In the genomic region with DNA sequence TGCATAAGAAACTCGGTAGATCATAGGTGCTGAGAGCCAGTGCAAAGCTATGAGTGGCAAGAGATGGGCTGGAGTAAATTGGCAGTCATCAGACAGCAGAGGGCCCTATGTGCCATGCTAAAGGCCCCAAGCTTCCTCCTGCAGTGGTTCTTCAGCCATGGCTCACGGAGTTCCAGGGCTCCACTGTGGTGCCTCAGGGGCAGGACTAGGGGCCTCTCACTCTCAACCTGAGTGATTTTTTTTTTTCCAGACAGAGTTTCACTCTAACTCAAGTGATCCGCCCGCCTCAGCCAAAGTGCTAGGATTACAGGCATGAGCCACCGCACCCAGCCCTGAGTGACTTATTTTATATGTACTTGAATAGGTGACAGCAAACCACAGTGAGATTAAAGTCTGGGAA, we compare ENCODE assay signal across 9 cellular contexts. TPM values are rescaled to one million over a fixed set of nuclear protein-coding genes. Genes with fewer than 3 reads are reported as not detected.
DNase-seq lines count a peak whose midpoint lies in the region; ATAC-seq and TF ChIP-seq lines count a peak whose summit lies in the region.
"Had no signal": no experiment of that assay in that cellular context is flagged by ENCODE, and none has a peak within 500 bp of the region (broad histone marks: within the 10 kb centered on the region; RNA-seq: fewer than 3 reads in every experiment).

No MANE protein-coding gene starts in this region.

- TF ChIP-seq CTCF in brain (conservative IDR thresholded peaks at IDR 0.05) = no peak

- H3K36me3 Mint-ChIP-seq in brain = no peaks in the 10 kb centered on the region

- no peak overlapping the region for H3K27ac ChIP-seq in aorta (ENCODE audit: low read depth in 1 of 2, low read length in 2 of 2)

- peaks cover 50% of the 10 kb centered on the region for H3K4me1 Mint-ChIP-seq in brain

- H3K4me3 ChIP-seq in aorta (ENCODE audit: low read length in 2 of 2) = no peak overlapping the region

- H3K27ac Mint-ChIP-seq in brain = peak overlapping the region in 3 of 5 experiments; percentile 4 to 89 (median 69)

- WGBS in aorta, 2 donors = 81 to 83% methylated on average over 5 of the region's 5 CpGs

- intact Hi-C loops in aorta (cut with DNase I) = loop anchor here (1.0 to 10.0 kb wide), 4 partner anchors 168 to 397 kb away; no protein-coding TSS in a partner anchor

- no peaks in the 10 kb centered on the region for H3K36me3 ChIP-seq in aorta (ENCODE audit: control insufficient read depth in 1 of 2, insufficient read depth in 2 of 2, low read length in 1 of 2)

- no peaks in the 10 kb centered on the region for H3K27me3 ChIP-seq in aorta (ENCODE audit: control insufficient read depth in 1 of 2, insufficient read depth in 2 of 2, low read length in 1 of 2)

- no peaks in the 10 kb centered on the region for H3K9me3 Mint-ChIP-seq in brain

- no peak for ATAC-seq in HG03175 (IDR thresholded peaks at IDR 0.05; ENCODE audit: unreplicated experiment)
- ATAC-seq in GM18909 (IDR thresholded peaks at IDR 0.05; ENCODE audit: poor library complexity, unreplicated experiment) = no peak
- ATAC-seq in aorta (ENCODE audit: low FRiP score) = no peak

- H3K4me1 ChIP-seq in aorta (ENCODE audit: control insufficient read depth in 1 of 2, insufficient read depth in 2 of 2, low read length in 2 of 2) = no peaks in the 10 kb centered on the region

- DNase-seq in NCI-H82 (lab: John Stamatoyannopoulos, UW) (peak; percentile 39), NCI-H82 treated with DMSO at 0.1 percent for 48 hours (lab: John Stamatoyannopoulos, UW; ENCODE audit: unreplicated experiment) (no peak), M059J (ENCODE audit: low read depth) (peak; percentile 29), myocyte (ENCODE audit: low read depth) (peak; percentile 22), aorta (no peak)

- H3K27me3 Mint-ChIP-seq in brain = peaks cover 4% of the 10 kb centered on the region

- H3K9me3 ChIP-seq in aorta (ENCODE audit: control insufficient read depth, low read length) = no peaks in the 10 kb centered on the region

- H3K4me3 Mint-ChIP-seq in brain = no peak overlapping the region

RNA-seq across cellular contexts. Expression of a gene that starts 10.4 kb away (rescaled TPM):
- not detected in 2 replicates for total RNA-seq in M059J (2014; rRNA removed; shearing (Covaris generic))
- polyA plus RNA-seq in brain (ENCODE audit: insufficient read depth, low read depth, low replicate concordance) (not detected), aorta (not detected)
- total RNA-seq in myocyte (not detected in 2 replicates), aorta (not detected)
- not detected for polyA plus RNA-seq in myocyte (2012)
- polyA plus RNA-seq: AG04450 had no signal

RNA-seq across cellular contexts. Expression of a gene that starts 36.0 kb away (rescaled TPM):
- 15.5 and 25.7 TPM in 2 replicates for total RNA-seq in M059J (2014; rRNA removed; shearing (Covaris generic))
- polyA plus RNA-seq in brain (ENCODE audit: insufficient read depth, low read depth, low replicate concordance) = 12.2 TPM
- total RNA-seq in myocyte = 34.8 and 39.5 TPM in 2 replicates
- polyA plus RNA-seq in myocyte (2012) = 10.8 TPM
- total RNA-seq in aorta = 10 to 100 TPM; 13.3 to 15.2 TPM
- 10 to 100 TPM in 1 of 2 donors, 1 to 10 TPM in 1; 2.6 to 15.3 TPM for polyA plus RNA-seq in aorta

Comparison
In these comparisons a context has a peak if more than half of its experiments do, and no peak if none do; other contexts are left out.
1. DNase-seq: peak in NCI-H82 (single experiment), M059J (single experiment) and myocyte (single experiment); none in NCI-H82 treated with DMSO at 0.1 percent for 48 hours (single experiment) and aorta (0 of 2).